Comparison of ENCODE assay signal across 14 cellular contexts in genomic region chr1:33388989-33389771, GRCh38. TPM values are rescaled to one million over a fixed set of nuclear protein-coding genes. Genes with fewer than 3 reads are reported as not detected.
A peak's percentile ranks its signal among the peaks of the same experiment; 100 is the strongest.
DNase-seq lines count a peak whose midpoint lies in the region; ATAC-seq and TF ChIP-seq lines count a peak whose summit lies in the region.
"Had no signal": no experiment of that assay in that cellular context is flagged by ENCODE, and none has a peak within 500 bp of the region (broad histone marks: within the 10 kb centered on the region; RNA-seq: fewer than 3 reads in every experiment).

No MANE protein-coding gene starts in this region.

- POLR2A ChIA-PET in CD4-positive, alpha-beta memory T cell (lab: Charles Lee; ENCODE audit: partially characterized antibody), result no interaction called here

- H3K9ac ChIP-seq in adipocyte (ENCODE audit: low read length), result peak overlapping the region; percentile 61

- H3K4me3 Mint-ChIP-seq in osteocyte (ENCODE audit: unreplicated experiment), result no peak overlapping the region
- no peak overlapping the region for H3K4me3 Mint-ChIP-seq in CD4-positive, alpha-beta memory T cell
- H3K4me3 Mint-ChIP-seq: activated naive CD4-positive, alpha-beta T cell treated with anti-CD3 and anti-CD28 coated beads, Interleukin-2, amount 50 U/mL, for 24 hours; memory B cell had no signal

- no peaks in the 10 kb centered on the region for H3K36me3 Mint-ChIP-seq in osteocyte (ENCODE audit: unreplicated experiment)
- no peaks in the 10 kb centered on the region for H3K36me3 Mint-ChIP-seq in CD4-positive, alpha-beta memory T cell
- H3K36me3 Mint-ChIP-seq: activated naive CD4-positive, alpha-beta T cell treated with anti-CD3 and anti-CD28 coated beads, Interleukin-2, amount 50 U/mL, for 24 hours; memory B cell had no signal

- no peak for ATAC-seq in HG03354 (IDR thresholded peaks at IDR 0.05; ENCODE audit: poor library complexity, severe bottlenecking, unreplicated experiment)
- ATAC-seq: HepG2 had no signal

- CTCF ChIA-PET in CD4-positive, alpha-beta memory T cell (lab: Charles Lee; ENCODE audit: partially characterized antibody), result interaction anchor here (1.0 kb wide), 1 partner anchor 94 kb away, joined by 3 read pairs; no protein-coding TSS in a partner anchor

- peaks cover 50% of the 10 kb centered on the region for H3K4me1 Mint-ChIP-seq in osteocyte (ENCODE audit: unreplicated experiment)
- H3K4me1 Mint-ChIP-seq in CD4-positive, alpha-beta memory T cell, result no peaks in the 10 kb centered on the region
- H3K4me1 Mint-ChIP-seq: activated naive CD4-positive, alpha-beta T cell treated with anti-CD3 and anti-CD28 coated beads, Interleukin-2, amount 50 U/mL, for 24 hours; memory B cell had no signal

- H3K4me1 ChIP-seq in adipocyte (ENCODE audit: control insufficient read depth, insufficient read depth, low read length), result peaks cover 73% of the 10 kb centered on the region
- H3K4me1 ChIP-seq in CD4-positive, alpha-beta memory T cell (ENCODE audit: insufficient read depth, low read length), result no peaks in the 10 kb centered on the region

- H3K36me3 ChIP-seq in adipocyte (ENCODE audit: control insufficient read depth, insufficient read depth, low read length, severe bottlenecking), result no peaks in the 10 kb centered on the region
- no peaks in the 10 kb centered on the region for H3K36me3 ChIP-seq in CD4-positive, alpha-beta memory T cell (ENCODE audit: insufficient read depth, low read length)
- H3K36me3 ChIP-seq: suprapubic skin had no signal

- H3K4me3 ChIP-seq in adipocyte (ENCODE audit: low read length), result peak overlapping the region; percentile 57
- no peak overlapping the region for H3K4me3 ChIP-seq in foreskin fibroblast (ENCODE audit: low read depth in 1 of 2, low read length in 2 of 2)
- no peak overlapping the region for H3K4me3 ChIP-seq in CD4-positive, alpha-beta memory T cell (ENCODE audit: low read length in 2 of 2)
- H3K4me3 ChIP-seq: suprapubic skin had no signal

- H3K27ac ChIP-seq in CD4-positive, alpha-beta memory T cell (ENCODE audit: low read depth, low read length), result no peak overlapping the region
- H3K27ac ChIP-seq: suprapubic skin had no signal

- intact Hi-C loops in CD4-positive, alpha-beta memory T cell (cut with micrococcal nuclease), result no loop called here

- H3K27me3 Mint-ChIP-seq in osteocyte (ENCODE audit: unreplicated experiment), result no peaks in the 10 kb centered on the region
- peaks cover 8 to 20% of the 10 kb centered on the region in 2 donors for H3K27me3 Mint-ChIP-seq in CD4-positive, alpha-beta memory T cell

- TF ChIP-seq CTCF in foreskin fibroblast (IDR thresholded peaks at IDR 0.05; ENCODE audit: low read depth, low read length) (no peak), osteocyte (IDR thresholded peaks at IDR 0.05) (no peak)

- no peaks in the 10 kb centered on the region for H3K9me3 Mint-ChIP-seq in osteocyte (ENCODE audit: unreplicated experiment)
- no peaks in the 10 kb centered on the region for H3K9me3 Mint-ChIP-seq in CD4-positive, alpha-beta memory T cell
- H3K9me3 Mint-ChIP-seq: activated naive CD4-positive, alpha-beta T cell treated with anti-CD3 and anti-CD28 coated beads, Interleukin-2, amount 50 U/mL, for 24 hours; memory B cell had no signal

- H3K27me3 ChIP-seq in adipocyte (replicated peaks; ENCODE audit: control insufficient read depth, insufficient read depth, low read length), result no peaks in the 10 kb centered on the region
- H3K27me3 ChIP-seq in CD4-positive, alpha-beta memory T cell (ENCODE audit: insufficient read depth, low read length), result no peaks in the 10 kb centered on the region
- H3K27me3 ChIP-seq: suprapubic skin had no signal

- no peaks in the 10 kb centered on the region for H3K9me3 ChIP-seq in adipocyte (ENCODE audit: control insufficient read depth, low read length)
- no peaks in the 10 kb centered on the region for H3K9me3 ChIP-seq in CD4-positive, alpha-beta memory T cell (ENCODE audit: control insufficient read depth in 1 of 2, low read length in 2 of 2)
- H3K9me3 ChIP-seq: suprapubic skin had no signal

- DNase-seq in AG08395 (ENCODE audit: low spot score), result peak; percentile 89
- DNase-seq in adipocyte (ENCODE audit: low read depth), result peak; percentile 86
- peak; percentile 85 to 93 for DNase-seq in foreskin fibroblast
- no peak for DNase-seq in osteocyte (ENCODE audit: extremely low spot score, unreplicated experiment)
- no peak for DNase-seq in CD1c-positive myeloid dendritic cell (ENCODE audit: extremely low spot score)
- no peak for DNase-seq in CD4-positive, alpha-beta memory T cell
- no peak for DNase-seq in NCI-H526 (lab: John Stamatoyannopoulos, UW)
- DNase-seq: erythroblast; stimulated activated CD4-positive, alpha-beta T cell treated with anti-CD3 and anti-CD28 coated beads, Interleukin-2, amount 100 ng/mL, for 24 hours had no signal

- peak overlapping the region; percentile 87 for H3K27ac Mint-ChIP-seq in osteocyte (ENCODE audit: unreplicated experiment)
- peak overlapping the region in 1 of 7 donors; percentile 51 for H3K27ac Mint-ChIP-seq in CD4-positive, alpha-beta memory T cell
- H3K27ac Mint-ChIP-seq: activated naive CD4-positive, alpha-beta T cell treated with anti-CD3 and anti-CD28 coated beads, Interleukin-2, amount 50 U/mL, for 24 hours; memory B cell had no signal

RNA-seq across cellular contexts. Expression of gene PHC2, which starts 41.7 kb away (rescaled TPM):
- total RNA-seq in osteocyte, result 148 and 160 TPM in 2 replicates
- 10 to 100 TPM; 34.5 to 35.6 TPM for total RNA-seq in CD4-positive, alpha-beta memory T cell
- polyA plus RNA-seq in CD4-positive, alpha-beta memory T cell, result 10 to 100 TPM; 11.3 to 26.3 TPM

Comparison
In these comparisons a context has a peak if more than half of its experiments do, and no peak if none do; other contexts are left out.
1. DNase-seq: peak in AG08395 (single experiment), adipocyte (single experiment) and foreskin fibroblast (2 of 2); none in osteocyte (single experiment), CD1c-positive myeloid dendritic cell (single experiment), CD4-positive, alpha-beta memory T cell (0 of 5) and NCI-H526 (0 of 2).